1 cellular context compared by ENCODE assay signal in genomic region chr4:128657638-128658037, GRCh38.
TF ChIP-seq lines count a peak whose summit lies in the region.

No MANE protein-coding gene starts in this region.

TF ChIP-seq in K562, 482 proteins besides CTCF, POLR2A, EP300 and RAD21 (continued from another document):
- no peak for TF ChIP-seq BCLAF1 (IDR thresholded peaks at IDR 0.05; ENCODE audit: borderline replicate concordance in 1 of 2, control insufficient read depth in 1 of 2, low read depth in 2 of 2, low read length in 1 of 2)
- TF ChIP-seq CTBP1 (IDR thresholded peaks at IDR 0.05; ENCODE audit: borderline replicate concordance) = 0 out of 2 replicates have a peak, but pooled peaks have one; percentile 15
- no peak for TF ChIP-seq KAT2B (IDR thresholded peaks at IDR 0.05; ENCODE audit: low read depth, low read length)
- TF ChIP-seq ARID3A (IDR thresholded peaks at IDR 0.05; ENCODE audit: borderline replicate concordance, low read depth, low read length) = no peak
- TF ChIP-seq ARID1B (IDR thresholded peaks at IDR 0.05) = peak; percentile 39; the same call in 1 of the 2 replicates
- peak; percentile 59 for TF ChIP-seq NFE2 (IDR thresholded peaks at IDR 0.05; ENCODE audit: low read depth)
- no peak for TF ChIP-seq ELF1 (tag; IDR thresholded peaks at IDR 0.05)
- no peak for TF ChIP-seq ELF2 (CRISPR knock-in tag; IDR thresholded peaks at IDR 0.05)
- no peak for TF ChIP-seq CLOCK (CRISPR knock-in tag; IDR thresholded peaks at IDR 0.05; ENCODE audit: borderline replicate concordance)
- peak; percentile 53; the same call in 1 of the 2 replicates for TF ChIP-seq TEAD2 (tag; IDR thresholded peaks at IDR 0.05)
- peak; percentile 34 for TF ChIP-seq TEAD4 (IDR thresholded peaks at IDR 0.05; ENCODE audit: low read length)
- no peak for TF ChIP-seq TEAD4 (CRISPR knock-in tag; IDR thresholded peaks at IDR 0.05; ENCODE audit: borderline replicate concordance)
- peak; percentile 24 for TF ChIP-seq MEIS2 (IDR thresholded peaks at IDR 0.05; ENCODE audit: partially characterized antibody)
- no peak for TF ChIP-seq ZKSCAN8 (CRISPR knock-in tag; IDR thresholded peaks at IDR 0.05)
- no peak for TF ChIP-seq PBX2 (CRISPR knock-in tag; IDR thresholded peaks at IDR 0.05; ENCODE audit: low read depth)
- peak; percentile 44; the same call in 1 of the 2 replicates for TF ChIP-seq PBX2 (tag; conservative IDR thresholded peaks at IDR 0.05; ENCODE audit: low read depth)
- peak; percentile 6; the same call in 1 of the 2 replicates for TF ChIP-seq TAL1 (IDR thresholded peaks at IDR 0.05)
